Comparison of ENCODE assay signal across 2 cellular contexts in genomic region chr12:121494093-121494787, GRCh38.
A peak's percentile ranks its signal among the peaks of the same experiment; 100 is the strongest.
TF ChIP-seq lines count a peak whose summit lies in the region.

No MANE protein-coding gene starts in this region.

TF ChIP-seq in H1, 55 proteins besides CTCF, POLR2A, EP300 and RAD21:
- TF ChIP-seq GABPA (IDR thresholded peaks at IDR 0.05; ENCODE audit: borderline replicate concordance, insufficient read depth, low read length) (peak; percentile 31; the same call in 1 of the 2 replicates), HDAC6 (IDR thresholded peaks at IDR 0.05; ENCODE audit: low read depth, low read length) (no peak), USF2 (IDR thresholded peaks at IDR 0.05; ENCODE audit: low read length) (0 out of 2 replicates have a peak, but pooled peaks have one; percentile 2), PHF8 (conservative IDR thresholded peaks at IDR 0.05; ENCODE audit: low read depth, low read length) (no peak), CHD7 (IDR thresholded peaks at IDR 0.05; ENCODE audit: insufficient replicate concordance, low read length) (no peak)

TF ChIP-seq in neural cell, 6 proteins besides CTCF, POLR2A, EP300 and RAD21:
- TF ChIP-seq MXI1 (conservative IDR thresholded peaks at IDR 0.05; ENCODE audit: poor library complexity, severe bottlenecking), result no peak
- no peak for TF ChIP-seq TAF1 (IDR thresholded peaks at IDR 0.05; ENCODE audit: low read depth)
- TF ChIP-seq SMC3 (conservative IDR thresholded peaks at IDR 0.05; ENCODE audit: poor library complexity), result peak; percentile 49
